ENCODE assay signal across 1 cellular context in genomic region chr5:151924564-151925395, GRCh38.
TF ChIP-seq lines count a peak whose summit lies in the region.

Gene GLRA1, minus strand, starts transcription at chr5:151924851. Its CDS starts 302 bp downstream, at chr5:151924549.

TF ChIP-seq in WTC11, 78 proteins besides CTCF, POLR2A, EP300 and RAD21 (continued from another document):
- TF ChIP-seq ZNF532 (CRISPR knock-in tag; IDR thresholded peaks at IDR 0.05; ENCODE audit: borderline replicate concordance) (no peak), USF1 (CRISPR knock-in tag; IDR thresholded peaks at IDR 0.05) (peak; percentile 91), ERG (CRISPR knock-in tag; IDR thresholded peaks at IDR 0.05) (peak; percentile 75; the same call in 1 of the 2 replicates), USF2 (CRISPR knock-in tag; IDR thresholded peaks at IDR 0.05) (peak; percentile 62), ATF1 (CRISPR knock-in tag; IDR thresholded peaks at IDR 0.05) (peak; percentile 98), MLX (CRISPR knock-in tag; IDR thresholded peaks at IDR 0.05) (peak; percentile 98), EMX1 (CRISPR knock-in tag; IDR thresholded peaks at IDR 0.05) (no peak), NFATC4 (CRISPR knock-in tag; IDR thresholded peaks at IDR 0.05) (no peak), NR2C2 (CRISPR knock-in tag; IDR thresholded peaks at IDR 0.05) (peak; percentile 87), AFF4 (CRISPR knock-in tag; IDR thresholded peaks at IDR 0.05; ENCODE audit: borderline replicate concordance) (peak; percentile 93), NR1H2 (CRISPR knock-in tag; IDR thresholded peaks at IDR 0.05) (peak; percentile 97), NFYB (CRISPR knock-in tag; conservative IDR thresholded peaks at IDR 0.05; ENCODE audit: low read depth) (peak; percentile 71), ZSCAN18 (CRISPR knock-in tag; IDR thresholded peaks at IDR 0.05) (peak; percentile 91), ESRRA (CRISPR knock-in tag; IDR thresholded peaks at IDR 0.05; ENCODE audit: borderline replicate concordance) (peak; percentile 98), TEAD4 (CRISPR knock-in tag; IDR thresholded peaks at IDR 0.05) (peak; percentile 99), FOXJ3 (CRISPR knock-in tag; IDR thresholded peaks at IDR 0.05; ENCODE audit: borderline replicate concordance) (peak; percentile 97), OVOL2 (CRISPR knock-in tag; IDR thresholded peaks at IDR 0.05; ENCODE audit: borderline replicate concordance) (no peak), AR (CRISPR knock-in tag; IDR thresholded peaks at IDR 0.05) (no peak), ZNF138 (CRISPR knock-in tag; conservative IDR thresholded peaks at IDR 0.05) (peak; percentile 88; the same call in 1 of the 2 replicates), CBFB (CRISPR knock-in tag; IDR thresholded peaks at IDR 0.05; ENCODE audit: low read depth) (peak; percentile 99), ZNF396 (CRISPR knock-in tag; IDR thresholded peaks at IDR 0.05; ENCODE audit: borderline replicate concordance) (peak; percentile 73; the same call in 1 of the 2 replicates), PRDM15 (CRISPR knock-in tag; IDR thresholded peaks at IDR 0.05) (peak; percentile 57; the same call in 1 of the 2 replicates), SP1 (CRISPR knock-in tag; conservative IDR thresholded peaks at IDR 0.05) (peak; percentile 93), ZBTB43 (CRISPR knock-in tag; IDR thresholded peaks at IDR 0.05) (peak; percentile 99), NR3C1 (CRISPR knock-in tag; conservative IDR thresholded peaks at IDR 0.05; ENCODE audit: low read depth) (peak; percentile 99), PRRX2 (CRISPR knock-in tag; IDR thresholded peaks at IDR 0.05) (peak; percentile 73; the same call in 1 of the 2 replicates), GABPB1 (CRISPR knock-in tag; IDR thresholded peaks at IDR 0.05) (peak; percentile 91)
